In the genomic region with DNA sequence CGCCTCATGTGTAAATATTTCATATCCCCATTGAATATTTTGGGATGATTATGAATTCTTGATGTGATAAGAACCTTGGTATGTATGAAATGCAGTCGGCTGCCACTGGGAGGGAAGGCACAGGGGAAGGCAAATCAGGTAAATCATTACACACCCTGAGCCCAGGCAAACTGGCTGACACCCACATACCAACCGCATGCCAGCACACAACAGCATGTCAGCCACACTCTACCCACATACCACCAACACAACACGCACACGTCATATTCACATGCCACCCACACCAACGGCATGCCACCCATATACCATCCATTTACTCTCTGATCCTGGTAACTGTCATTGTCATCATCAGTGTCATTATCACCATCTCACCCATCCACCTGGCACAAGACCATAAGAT, we compare ENCODE assay signal across 18 cellular contexts. TPM values are rescaled to one million over a fixed set of nuclear protein-coding genes. Genes with fewer than 3 reads are reported as not detected.
DNase-seq lines count a peak whose midpoint lies in the region; ATAC-seq, FAIRE-seq and TF ChIP-seq lines count a peak whose summit lies in the region.
"Had no signal": no experiment of that assay in that cellular context is flagged by ENCODE, and none has a peak within 500 bp of the region (broad histone marks: within the 10 kb centered on the region; RNA-seq: fewer than 3 reads in every experiment).

No MANE protein-coding gene starts in this region.

- no peak for TF ChIP-seq POLR2A in upper lobe of left lung (IDR thresholded peaks at IDR 0.05)

- no peak for TF ChIP-seq EP300 in upper lobe of left lung (IDR thresholded peaks at IDR 0.05)

- H3K27me3 ChIP-seq in bronchial epithelial cell (ENCODE audit: control insufficient read depth, insufficient read depth, low read length) (no peaks in the 10 kb centered on the region), upper lobe of left lung (no peaks in the 10 kb centered on the region)

- DNase-seq in left cardiac atrium (no peak), Right ventricle myocardium superior (no peak), bronchial epithelial cell (ENCODE audit: low read depth) (peak; percentile 53), left kidney (ENCODE audit: low read depth, low spot score) (peak; percentile 62), upper lobe of left lung (no peak), NCI-H748 treated with DMSO at 0.1 percent for 48 hours (lab: John Stamatoyannopoulos, UW) (no peak), SW 1271 (lab: John Stamatoyannopoulos, UW) (no peak)
- DNase-seq: activated CD4-positive, alpha-beta memory T cell treated with anti-CD3 and anti-CD28 coated beads for 36 hours; DMS53; erythroblast; natural killer cell; NCI-H1694 treated with DMSO at 0.1 percent for 48 hours; NCI-H345; stimulated activated CD4-positive, alpha-beta T cell treated with anti-CD3 and anti-CD28 coated beads, Interleukin-12 subunit alpha, Interleukin-12 subunit beta, amount 100 ng/mL, for 4 hours; T-helper 1 cell had no signal

- H3K4me3 ChIP-seq in bronchial epithelial cell (ENCODE audit: low read depth, low read length) (no peak overlapping the region), upper lobe of left lung (no peak overlapping the region)
- H3K4me3 ChIP-seq: prostate gland had no signal

- H3K4me1 ChIP-seq in upper lobe of left lung, result no peaks in the 10 kb centered on the region
- H3K4me1 ChIP-seq: prostate gland had no signal

- H3K27ac ChIP-seq in upper lobe of left lung, result no peak overlapping the region
- H3K27ac ChIP-seq: prostate gland had no signal

- WGBS in upper lobe of left lung, 2 donors, result 65 to 68% methylated on average over 6 of the region's 6 CpGs

- FAIRE-seq in bronchial epithelial cell (lab: Jason Lieb, UNC), result peak; percentile 82
- FAIRE-seq: A204.1 had no signal

- peak; percentile 44 to 77 for ATAC-seq in left cardiac atrium
- ATAC-seq in Right ventricle myocardium superior (ENCODE audit: poor library complexity), result no peak
- peak; percentile 9 to 72 for ATAC-seq in upper lobe of left lung (ENCODE audit: low FRiP score in 2 of 2)
- ATAC-seq in GM21390 (IDR thresholded peaks at IDR 0.05; ENCODE audit: unreplicated experiment), result no peak
- ATAC-seq: natural killer cell had no signal

- TF ChIP-seq CTCF in bronchial epithelial cell (IDR thresholded peaks at IDR 0.05; ENCODE audit: insufficient read depth, low read length, severe bottlenecking) (no peak), upper lobe of left lung (IDR thresholded peaks at IDR 0.05) (no peak)

- no peaks in the 10 kb centered on the region for H3K36me3 ChIP-seq in bronchial epithelial cell (ENCODE audit: control insufficient read depth, insufficient read depth, low read length)
- H3K36me3 ChIP-seq in upper lobe of left lung, result no peaks in the 10 kb centered on the region
- H3K36me3 ChIP-seq: prostate gland had no signal

- H3K9me3 ChIP-seq in upper lobe of left lung, result no peaks in the 10 kb centered on the region
- H3K9me3 ChIP-seq: prostate gland had no signal

- intact Hi-C loops in left cardiac atrium (cut with DNase I) (no loop called here), Right ventricle myocardium superior (cut with DNase I) (no loop called here)

RNA-seq across cellular contexts. Expression of a gene that starts 28.3 kb away (rescaled TPM):
- total RNA-seq in left cardiac atrium, result 1 to 10 TPM; 2.9 to 4.7 TPM
- 12.5 TPM for total RNA-seq in Right ventricle myocardium superior
- 0.26 TPM in 2 replicates for total RNA-seq in bronchial epithelial cell
- total RNA-seq in upper lobe of left lung, result 10 to 100 TPM in 2 of 6 donors, 1 to 10 TPM in 4; 3.1 to 19.6 (median 5.8) TPM

Comparison
In these comparisons a context has a peak if more than half of its experiments do, and no peak if none do; other contexts are left out.
1. ATAC-seq: peak in left cardiac atrium (2 of 2) and upper lobe of left lung (2 of 2); none in Right ventricle myocardium superior (single experiment) and GM21390 (single experiment).
2. DNase-seq: peak in bronchial epithelial cell (single experiment) and left kidney (single experiment); none in left cardiac atrium (single experiment), Right ventricle myocardium superior (single experiment), upper lobe of left lung (0 of 2), NCI-H748 treated with DMSO at 0.1 percent for 48 hours (single experiment) and SW 1271 (0 of 2).